In genomic region chr4:188826393-188826792, GRCh38 we compare ENCODE assay signal across 32 cellular contexts.
DNase-seq lines count a peak whose midpoint lies in the region; ATAC-seq and TF ChIP-seq lines count a peak whose summit lies in the region.
"Had no signal": no experiment of that assay in that cellular context is flagged by ENCODE, and none has a peak within 500 bp of the region (broad histone marks: within the 10 kb centered on the region; RNA-seq: fewer than 3 reads in every experiment).

No MANE protein-coding gene starts in this region.

- H3K36me3 ChIP-seq in left lung = no peaks in the 10 kb centered on the region
- H3K36me3 ChIP-seq: BE2C; BLaER1; BLaER1 treated with 17β-estradiol and CSF1 and Interleukin-3, amounts not matched to agents 10 nM and 100 nM had no signal

- H3K4me1 ChIP-seq in left lung = no peaks in the 10 kb centered on the region
- H3K4me1 ChIP-seq in foreskin keratinocyte = no peaks in the 10 kb centered on the region
- H3K4me1 ChIP-seq: BE2C; BLaER1; BLaER1 treated with 17β-estradiol and CSF1 and Interleukin-3, amounts not matched to agents 10 nM and 100 nM had no signal

- H3K9me3 ChIP-seq in left lung = no peaks in the 10 kb centered on the region
- H3K9me3 ChIP-seq: A549; BE2C; BLaER1; BLaER1 treated with 17β-estradiol and CSF1 and Interleukin-3, amounts not matched to agents 10 nM and 100 nM; Caco-2 had no signal

- no peak for TF ChIP-seq CTCF in left lung (IDR thresholded peaks at IDR 0.05)
- no peak for TF ChIP-seq CTCF in progenitor cell of endocrine pancreas (IDR thresholded peaks at IDR 0.05; ENCODE audit: unreplicated experiment)
- TF ChIP-seq CTCF in foreskin keratinocyte (conservative IDR thresholded peaks at IDR 0.05) = no peak

- H3K27me3 ChIP-seq in left lung = no peaks in the 10 kb centered on the region
- no peaks in the 10 kb centered on the region for H3K27me3 ChIP-seq in foreskin keratinocyte
- H3K27me3 ChIP-seq: BE2C; BLaER1; BLaER1 treated with 17β-estradiol and CSF1 and Interleukin-3, amounts not matched to agents 10 nM and 100 nM had no signal

- DNase-seq in DMS53 (lab: John Stamatoyannopoulos, UW) (peak; percentile 11), DMS53 treated with DMSO at 0.1 percent for 48 hours (lab: John Stamatoyannopoulos, UW; ENCODE audit: unreplicated experiment) (no peak), left lung (no peak), progenitor cell of endocrine pancreas (ENCODE audit: low spot score, unreplicated experiment) (no peak), NCI-H2029 (lab: John Stamatoyannopoulos, UW) (no peak), foreskin keratinocyte (no peak)
- DNase-seq: 8988T; ACHN; AML-193; BE2C; C1 segment of cervical spinal cord; Caco-2; Calu3; CD4-positive, alpha-beta memory T cell; CD4-positive, alpha-beta T cell; CD4-positive, CD25-positive, alpha-beta regulatory T cell; CD8-positive, alpha-beta memory T cell; CD8-positive, alpha-beta T cell; COR-L47; DMS 273 treated with DMSO at 0.1 percent for 48 hours; DMS153; DMS79; DMS79 treated with DMSO at 0.1 percent for 48 hours; DND-41; EL had no signal

- H3K27ac ChIP-seq in left lung (no peak overlapping the region), foreskin keratinocyte (no peak overlapping the region)
- H3K27ac ChIP-seq: 22Rv1; A549; BLaER1; BLaER1 treated with 17β-estradiol and CSF1 and Interleukin-3, amounts not matched to agents 10 nM and 100 nM; C4-2B had no signal

- peaks cover 3% of the 10 kb centered on the region for H3K27me3 Mint-ChIP-seq in progenitor cell of endocrine pancreas
- H3K27me3 Mint-ChIP-seq: B cell; CD4-positive, alpha-beta memory T cell; CD4-positive, alpha-beta T cell; CD4-positive, CD25-positive, alpha-beta regulatory T cell; CD8-positive, alpha-beta memory T cell had no signal

- H3K36me3 Mint-ChIP-seq in progenitor cell of endocrine pancreas (ENCODE audit: insufficient read depth) = no peaks in the 10 kb centered on the region
- H3K36me3 Mint-ChIP-seq: CD14-positive monocyte; CD4-positive, alpha-beta memory T cell; CD4-positive, CD25-positive, alpha-beta regulatory T cell; CD8-positive, alpha-beta T cell had no signal

- peak; percentile 76 for ATAC-seq in left lung
- no peak for ATAC-seq in foreskin keratinocyte
- ATAC-seq: A549; CD8-positive, alpha-beta T cell had no signal

- H3K4me3 ChIP-seq in left lung = no peak overlapping the region
- H3K4me3 ChIP-seq: A549; BLaER1; BLaER1 treated with 17β-estradiol and CSF1 and Interleukin-3, amounts not matched to agents 10 nM and 100 nM had no signal

- intact Hi-C loops in left lung (cut with DNase I) = no loop called here

- H3K4me3 Mint-ChIP-seq in progenitor cell of endocrine pancreas (ENCODE audit: low read depth) = peak overlapping the region; percentile 25
- H3K4me3 Mint-ChIP-seq: B cell; CD14-positive monocyte; CD4-positive, alpha-beta memory T cell; CD4-positive, alpha-beta T cell; CD4-positive, CD25-positive, alpha-beta regulatory T cell; CD8-positive, alpha-beta memory T cell; CD8-positive, alpha-beta T cell had no signal

- H3K9me3 Mint-ChIP-seq in progenitor cell of endocrine pancreas (ENCODE audit: low read depth) = peaks cover 4% of the 10 kb centered on the region

- peak overlapping the region; percentile 72 for H3K27ac Mint-ChIP-seq in progenitor cell of endocrine pancreas
- H3K27ac Mint-ChIP-seq: B cell; CD14-positive monocyte; CD4-positive, alpha-beta memory T cell; CD4-positive, alpha-beta T cell; CD4-positive, CD25-positive, alpha-beta regulatory T cell; CD8-positive, alpha-beta memory T cell; CD8-positive, alpha-beta T cell had no signal

- H3K4me1 Mint-ChIP-seq in progenitor cell of endocrine pancreas (ENCODE audit: low read depth) = peaks cover 17% of the 10 kb centered on the region
- H3K4me1 Mint-ChIP-seq: B cell; CD14-positive monocyte; CD4-positive, alpha-beta memory T cell; CD4-positive, CD25-positive, alpha-beta regulatory T cell; CD8-positive, alpha-beta memory T cell had no signal
